Comparison of ENCODE assay signal across 12 cellular contexts in genomic region chr10:101047961-101048892, GRCh38. TPM values are rescaled to one million over a fixed set of nuclear protein-coding genes. Genes with fewer than 3 reads are reported as not detected.
DNase-seq lines count a peak whose midpoint lies in the region; ATAC-seq, FAIRE-seq and TF ChIP-seq lines count a peak whose summit lies in the region.
"Had no signal": no experiment of that assay in that cellular context is flagged by ENCODE, and none has a peak within 500 bp of the region (broad histone marks: within the 10 kb centered on the region; RNA-seq: fewer than 3 reads in every experiment).

No MANE protein-coding gene starts in this region.

- no peaks in the 10 kb centered on the region for H3K79me2 ChIP-seq in HepG2 (ENCODE audit: insufficient read depth, low read length)

- H3K4me1 Mint-ChIP-seq in activated B cell treated with CpG ODN at 0.5 μM for 24 hours = peaks cover 17% of the 10 kb centered on the region
- H3K4me1 Mint-ChIP-seq in stimulated activated memory B cell treated with anti-CD40 and anti-IgM and Interleukin-4, amounts not matched to agents 10 μg/mL and 1 μg/mL and 100 μg/mL, for 72 hours = peaks cover 35% of the 10 kb centered on the region

- intact Hi-C loops in HepG2 (cut with micrococcal nuclease; ENCODE audit: unreplicated experiment) = no loop called here
- intact Hi-C loops in right lobe of liver (cut with DNase I) = no loop called here
- intact Hi-C loops in activated B cell treated with CpG ODN at 0.5 μM for 24 hours (cut with micrococcal nuclease) = no loop called here
- intact Hi-C loops in Right ventricle myocardium superior (cut with DNase I) = no loop called here

- no peak overlapping the region for H3K4me2 ChIP-seq in HepG2 (ENCODE audit: low read depth, low read length)

- H3K27me3 ChIP-seq in HepG2 (ENCODE audit: control insufficient read depth in 1 of 2, insufficient read depth in 2 of 2, low read length in 2 of 2) (no peaks in the 10 kb centered on the region; a peak in 1 of 5 replicates), right lobe of liver (peaks cover 0 to 22% of the 10 kb centered on the region in 2 donors), kidney epithelial cell (ENCODE audit: control insufficient read depth, insufficient read depth, low read length) (peaks cover 42% of the 10 kb centered on the region)

- no peak overlapping the region for H2AFZ ChIP-seq in HepG2 (ENCODE audit: low read length)

- H3K4me1 ChIP-seq in HepG2 (ENCODE audit: insufficient read depth, low read length) = peaks cover 46% of the 10 kb centered on the region
- peaks cover 0 to 9% (median 0%) of the 10 kb centered on the region in 4 donors for H3K4me1 ChIP-seq in right lobe of liver

- no peaks in the 10 kb centered on the region for H3K9me3 Mint-ChIP-seq in activated B cell treated with CpG ODN at 0.5 μM for 24 hours
- H3K9me3 Mint-ChIP-seq in stimulated activated memory B cell treated with anti-CD40 and anti-IgM and Interleukin-4, amounts not matched to agents 10 μg/mL and 1 μg/mL and 100 μg/mL, for 72 hours = no peaks in the 10 kb centered on the region

- no peak for TF ChIP-seq RAD21 in HepG2 (CRISPR knock-in tag; IDR thresholded peaks at IDR 0.05)

- TF ChIP-seq POLR2A in HepG2 (IDR thresholded peaks at IDR 0.05; ENCODE audit: insufficient read depth in 1 of 2, low read depth in 2 of 2, low read length in 2 of 2) (no peak), right lobe of liver (IDR thresholded peaks at IDR 0.05) (no peak)

- no peaks in the 10 kb centered on the region for H4K20me1 ChIP-seq in HepG2 (ENCODE audit: insufficient read depth, low read length)

- TF ChIP-seq EP300 in HepG2 (IDR thresholded peaks at IDR 0.05; ENCODE audit: low read depth in 2 of 2, low read length in 2 of 2) (no peak), HepG2 (CRISPR knock-in tag; IDR thresholded peaks at IDR 0.05; ENCODE audit: borderline replicate concordance) (no peak)

- POLR2A ChIA-PET in HepG2 (lab: Yijun Ruan, JAX) (interaction anchor here (2.8 kb wide), 1 partner anchor 13 kb away, joined by 20 read pairs; the partner anchor contains the start of gene KAZALD1), activated B cell treated with CpG ODN at 0.5 μM for 24 hours (lab: Charles Lee) (no interaction called here)

- H3K27ac ChIP-seq in HepG2 (ENCODE audit: extremely low read length, insufficient read depth, low read length) (no peak overlapping the region), right lobe of liver (no peak overlapping the region)
- H3K27ac ChIP-seq: gastroesophageal sphincter, thyroid gland had no signal

- 88% methylated on average over 62 of the region's 62 CpGs for WGBS in HepG2 (ENCODE audit: low lambda C conversion rate)
- 13% methylated on average over 35 of the region's 62 CpGs for WGBS in right lobe of liver (ENCODE audit: insufficient coverage, low coverage, low lambda C conversion rate, missing lambda C conversion rate)

- peaks cover 40% of the 10 kb centered on the region for H3K27me3 Mint-ChIP-seq in activated B cell treated with CpG ODN at 0.5 μM for 24 hours
- H3K27me3 Mint-ChIP-seq in stimulated activated memory B cell treated with anti-CD40 and anti-IgM and Interleukin-4, amounts not matched to agents 10 μg/mL and 1 μg/mL and 100 μg/mL, for 72 hours = peaks cover 58% of the 10 kb centered on the region

- DNase-seq in HepG2 (ENCODE audit: low spot score) (no peak), right lobe of liver (no peak), activated B cell treated with CpG ODN at 0.5 μM for 24 hours (no peak), kidney epithelial cell (ENCODE audit: low read depth) (no peak), mesenteric fat pad (ENCODE audit: low spot score) (no peak), Right ventricle myocardium superior (no peak)
- no peak for DNase-seq in activated effector memory CD4-positive, alpha-beta T cell treated with anti-CD3 and anti-CD28 coated beads, Interleukin-2, amount 50 U/mL, for 16 hours
- DNase-seq: thyroid gland had no signal

- H3K27ac Mint-ChIP-seq in activated B cell treated with CpG ODN at 0.5 μM for 24 hours = peak overlapping the region; percentile 16
- no peak overlapping the region for H3K27ac Mint-ChIP-seq in stimulated activated memory B cell treated with anti-CD40 and anti-IgM and Interleukin-4, amounts not matched to agents 10 μg/mL and 1 μg/mL and 100 μg/mL, for 72 hours
- H3K27ac Mint-ChIP-seq: activated naive CD8-positive, alpha-beta T cell had no signal

- no peak overlapping the region for H3K9ac ChIP-seq in HepG2 (ENCODE audit: insufficient read depth, low read depth, low read length)

- no peak overlapping the region for H3K4me3 Mint-ChIP-seq in activated B cell treated with CpG ODN at 0.5 μM for 24 hours
- no peak overlapping the region for H3K4me3 Mint-ChIP-seq in stimulated activated memory B cell treated with anti-CD40 and anti-IgM and Interleukin-4, amounts not matched to agents 10 μg/mL and 1 μg/mL and 100 μg/mL, for 72 hours
- H3K4me3 Mint-ChIP-seq: activated naive CD8-positive, alpha-beta T cell had no signal

- no peak for FAIRE-seq in HepG2 (lab: Jason Lieb, UNC)

- H3K36me3 Mint-ChIP-seq in activated B cell treated with CpG ODN at 0.5 μM for 24 hours (ENCODE audit: low read depth) = no peaks in the 10 kb centered on the region
- no peaks in the 10 kb centered on the region for H3K36me3 Mint-ChIP-seq in stimulated activated memory B cell treated with anti-CD40 and anti-IgM and Interleukin-4, amounts not matched to agents 10 μg/mL and 1 μg/mL and 100 μg/mL, for 72 hours
- H3K36me3 Mint-ChIP-seq: activated naive CD8-positive, alpha-beta T cell had no signal

- H3K4me3 ChIP-seq in HepG2 (replicated peaks in 1 of 3; ENCODE audit: insufficient read depth in 1 of 3, low read depth in 2 of 3, low read length in 3 of 3) = no peak overlapping the region
- no peak overlapping the region for H3K4me3 ChIP-seq in right lobe of liver
- no peak overlapping the region for H3K4me3 ChIP-seq in kidney epithelial cell (ENCODE audit: low read depth, low read length)
- H3K4me3 ChIP-seq: gastroesophageal sphincter, thyroid gland had no signal

- in situ Hi-C loops in HepG2 (cut with HindIII; ENCODE audit: extremely low pct_ligation_motif_present, low pct_unique_long_range_greater_than_20kb) = no loop called here

- no TSS peak for BruUV-seq in HepG2 (replicated peaks; lab: Mats Ljungman, UMichigan)

- TF ChIP-seq CTCF in HepG2 (CRISPR knock-in tag; IDR thresholded peaks at IDR 0.05) = no peak
- no peak for TF ChIP-seq CTCF in right lobe of liver (IDR thresholded peaks at IDR 0.05)
- no peak for TF ChIP-seq CTCF in activated B cell treated with CpG ODN at 0.5 μM for 24 hours (IDR thresholded peaks at IDR 0.05)
- TF ChIP-seq CTCF in kidney epithelial cell (IDR thresholded peaks at IDR 0.05; ENCODE audit: insufficient read depth, low read length, poor library complexity, severe bottlenecking) = peak; percentile 23

- H3K36me3 ChIP-seq in HepG2 (replicated peaks in 1 of 2; ENCODE audit: control insufficient read depth in 1 of 2, insufficient read depth in 2 of 2, low read length in 2 of 2) = no peaks in the 10 kb centered on the region
- no peaks in the 10 kb centered on the region for H3K36me3 ChIP-seq in right lobe of liver
- no peaks in the 10 kb centered on the region for H3K36me3 ChIP-seq in kidney epithelial cell (ENCODE audit: control insufficient read depth, insufficient read depth, low read length)
- H3K36me3 ChIP-seq: gastroesophageal sphincter, thyroid gland had no signal

- no peak for ATAC-seq in HepG2
- no peak for ATAC-seq in right lobe of liver
- ATAC-seq in activated B cell treated with CpG ODN at 0.5 μM for 24 hours (ENCODE audit: low read depth) = no peak
- ATAC-seq in stimulated activated memory B cell treated with anti-CD40 and anti-IgM and Interleukin-4, amounts not matched to agents 10 μg/mL and 1 μg/mL and 100 μg/mL, for 72 hours = no peak
- ATAC-seq in Right ventricle myocardium superior (ENCODE audit: poor library complexity) = no peak
- ATAC-seq: gastroesophageal sphincter, sciatic nerve had no signal

- H3K9me3 ChIP-seq in HepG2 (ENCODE audit: low read length) (no peaks in the 10 kb centered on the region), right lobe of liver (no peaks in the 10 kb centered on the region)
- H3K9me3 ChIP-seq: gastroesophageal sphincter, thyroid gland had no signal

- CTCF ChIA-PET in HepG2 (lab: Yijun Ruan, JAX; ENCODE audit: low intra/inter-chr PET ratio, low total read pairs) (no interaction called here), activated B cell treated with CpG ODN at 0.5 μM for 24 hours (lab: Charles Lee) (no interaction called here)

RNA-seq across cellular contexts. Expression of gene KAZALD1, which starts 13.6 kb away (rescaled TPM):
- total RNA-seq in HepG2 (2016; rRNA removed; fragmentation: Illumina TruSeq; extraction: Trizol) (18.0 and 27.7 TPM in 2 replicates), right lobe of liver (1 to 10 TPM in 1 of 6 experiments, under 1 TPM in 5; 0.22 to 1.1 (median 0.57) TPM), activated B cell treated with CpG ODN at 0.5 μM for 24 hours (0.58 TPM in 1 of 2 replicates, not detected in the other), kidney epithelial cell (2.0 and 4.8 TPM in 2 replicates), mesenteric fat pad (1.9 TPM), Right ventricle myocardium superior (5.0 TPM)
- total RNA-seq in HepG2 (2016; cell fraction: cytosol; rRNA removed; fragmentation: Illumina TruSeq; extraction: Trizol; ENCODE audit: low read depth) = 8.5 and 8.9 TPM in 2 replicates
- 14.9 and 26.2 TPM in 2 replicates for total RNA-seq in HepG2 (2016; cell fraction: insoluble cytoplasmic fraction; rRNA removed; fragmentation: Illumina TruSeq; extraction: Trizol)
- total RNA-seq in HepG2 (2016; cell fraction: membrane; rRNA removed; fragmentation: Illumina TruSeq; extraction: Trizol) = 21.1 and 23.2 TPM in 2 replicates
- total RNA-seq in HepG2 (2016; cell fraction: nucleus; rRNA removed; fragmentation: Illumina TruSeq; extraction: Trizol) = 32.0 and 35.5 TPM in 2 replicates
- polyA plus RNA-seq in HepG2 (2011; rRNA removed) = 16.7 and 16.8 TPM in 2 replicates
- polyA plus RNA-seq in HepG2 (2011; cell fraction: cytosol; rRNA removed) = 12.0 and 21.9 TPM in 2 replicates
- 46.9 and 60.7 TPM in 2 replicates for polyA plus RNA-seq in HepG2 (2011; cell fraction: nucleus; rRNA removed)
- polyA plus RNA-seq in HepG2 (2012) = 10.6 and 15.7 TPM in 2 replicates
- polyA plus RNA-seq in HepG2 (2016; cell fraction: cytosol; fragmentation: Illumina TruSeq; extraction: Trizol; ENCODE audit: low read depth) = 6.1 and 8.0 TPM in 2 replicates
- polyA plus RNA-seq in HepG2 (2016; cell fraction: insoluble cytoplasmic fraction; fragmentation: Illumina TruSeq; extraction: Trizol; ENCODE audit: low read depth) = 14.9 and 20.6 TPM in 2 replicates
- 16.2 and 17.5 TPM in 2 replicates for polyA plus RNA-seq in HepG2 (2016; cell fraction: membrane; fragmentation: Illumina TruSeq; extraction: Trizol; ENCODE audit: low read depth)
- 52.2 and 57.1 TPM in 2 replicates for polyA plus RNA-seq in HepG2 (2016; cell fraction: nucleus; fragmentation: Illumina TruSeq; extraction: Trizol; ENCODE audit: insufficient read depth, low read depth)
- 32.5 and 65.2 TPM in 2 replicates for polyA minus RNA-seq in HepG2 (2011; rRNA and poly(A)+ RNA removed; ENCODE audit: low replicate concordance)
- polyA minus RNA-seq in HepG2 (2011; cell fraction: cytosol; rRNA and poly(A)+ RNA removed) = 8.6 and 15.6 TPM in 2 replicates
- 36.6 and 46.4 TPM in 2 replicates for polyA minus RNA-seq in HepG2 (2011; cell fraction: nucleus; rRNA and poly(A)+ RNA removed)

RNA-seq across cellular contexts. Expression of gene SFXN3, which starts 17.2 kb away (rescaled TPM):
- total RNA-seq in HepG2 (2016; rRNA removed; fragmentation: Illumina TruSeq; extraction: Trizol) = 11.9 and 16.8 TPM in 2 replicates
- total RNA-seq in HepG2 (2016; cell fraction: cytosol; rRNA removed; fragmentation: Illumina TruSeq; extraction: Trizol; ENCODE audit: low read depth) = 2.4 and 4.1 TPM in 2 replicates
- total RNA-seq in HepG2 (2016; cell fraction: insoluble cytoplasmic fraction; rRNA removed; fragmentation: Illumina TruSeq; extraction: Trizol) = 10.6 and 15.0 TPM in 2 replicates
- total RNA-seq in HepG2 (2016; cell fraction: membrane; rRNA removed; fragmentation: Illumina TruSeq; extraction: Trizol) = 9.3 and 10.0 TPM in 2 replicates
- 18.9 and 21.6 TPM in 2 replicates for total RNA-seq in HepG2 (2016; cell fraction: nucleus; rRNA removed; fragmentation: Illumina TruSeq; extraction: Trizol)
- 71.5 and 86.1 TPM in 2 replicates for polyA plus RNA-seq in HepG2 (2011; rRNA removed)
- polyA plus RNA-seq in HepG2 (2011; cell fraction: cytosol; rRNA removed) = 38.5 and 39.6 TPM in 2 replicates
- polyA plus RNA-seq in HepG2 (2011; cell fraction: nucleus; rRNA removed) = 337 and 354 TPM in 2 replicates
- 24.0 and 38.4 TPM in 2 replicates for polyA plus RNA-seq in HepG2 (2012)
- 3.0 and 4.5 TPM in 2 replicates for polyA plus RNA-seq in HepG2 (2016; cell fraction: cytosol; fragmentation: Illumina TruSeq; extraction: Trizol; ENCODE audit: low read depth)
- polyA plus RNA-seq in HepG2 (2016; cell fraction: insoluble cytoplasmic fraction; fragmentation: Illumina TruSeq; extraction: Trizol; ENCODE audit: low read depth) = 14.7 and 15.8 TPM in 2 replicates
- polyA plus RNA-seq in HepG2 (2016; cell fraction: membrane; fragmentation: Illumina TruSeq; extraction: Trizol; ENCODE audit: low read depth) = 9.2 and 10.1 TPM in 2 replicates
- polyA plus RNA-seq in HepG2 (2016; cell fraction: nucleus; fragmentation: Illumina TruSeq; extraction: Trizol; ENCODE audit: insufficient read depth, low read depth) = 49.5 and 57.7 TPM in 2 replicates
- 78.6 and 219 TPM in 2 replicates for polyA minus RNA-seq in HepG2 (2011; rRNA and poly(A)+ RNA removed; ENCODE audit: low replicate concordance)
- polyA minus RNA-seq in HepG2 (2011; cell fraction: cytosol; rRNA and poly(A)+ RNA removed) = 20.9 and 30.7 TPM in 2 replicates
- 46.2 and 58.2 TPM in 2 replicates for polyA minus RNA-seq in HepG2 (2011; cell fraction: nucleus; rRNA and poly(A)+ RNA removed)
- total RNA-seq in right lobe of liver = 10 to 100 TPM in 2 of 6 experiments, 1 to 10 TPM in 4; 4.0 to 17.0 (median 7.6) TPM
- total RNA-seq in activated B cell treated with CpG ODN at 0.5 μM for 24 hours = 9.5 and 9.8 TPM in 2 replicates
- total RNA-seq in kidney epithelial cell = 59.4 and 77.4 TPM in 2 replicates
- 46.5 TPM for total RNA-seq in mesenteric fat pad
- 11.4 TPM for total RNA-seq in Right ventricle myocardium superior

RNA-seq across cellular contexts. Expression of gene PDZD7, which starts 17.3 kb away (rescaled TPM):
- total RNA-seq in HepG2 (2016; rRNA removed; fragmentation: Illumina TruSeq; extraction: Trizol) = 0.60 and 0.73 TPM in 2 replicates
- total RNA-seq in HepG2 (2016; cell fraction: cytosol; rRNA removed; fragmentation: Illumina TruSeq; extraction: Trizol; ENCODE audit: low read depth) = 0.51 and 0.62 TPM in 2 replicates
- 0.42 and 1.1 TPM in 2 replicates for total RNA-seq in HepG2 (2016; cell fraction: insoluble cytoplasmic fraction; rRNA removed; fragmentation: Illumina TruSeq; extraction: Trizol)
- total RNA-seq in HepG2 (2016; cell fraction: membrane; rRNA removed; fragmentation: Illumina TruSeq; extraction: Trizol) = 0.40 and 0.65 TPM in 2 replicates
- 1.1 and 1.3 TPM in 2 replicates for total RNA-seq in HepG2 (2016; cell fraction: nucleus; rRNA removed; fragmentation: Illumina TruSeq; extraction: Trizol)
- polyA plus RNA-seq in HepG2 (2011; rRNA removed) = 0.58 and 0.78 TPM in 2 replicates
- polyA plus RNA-seq in HepG2 (2011; cell fraction: cytosol; rRNA removed) = 0.42 TPM in 2 replicates
- 3.9 and 4.2 TPM in 2 replicates for polyA plus RNA-seq in HepG2 (2011; cell fraction: nucleus; rRNA removed)
- polyA plus RNA-seq in HepG2 (2012) = 1.4 and 1.9 TPM in 2 replicates
- 0.14 and 0.16 TPM in 2 replicates for polyA plus RNA-seq in HepG2 (2016; cell fraction: cytosol; fragmentation: Illumina TruSeq; extraction: Trizol; ENCODE audit: low read depth)
- polyA plus RNA-seq in HepG2 (2016; cell fraction: insoluble cytoplasmic fraction; fragmentation: Illumina TruSeq; extraction: Trizol; ENCODE audit: low read depth) = 0.49 and 0.68 TPM in 2 replicates
- polyA plus RNA-seq in HepG2 (2016; cell fraction: membrane; fragmentation: Illumina TruSeq; extraction: Trizol; ENCODE audit: low read depth) = 0.29 and 0.30 TPM in 2 replicates
- polyA plus RNA-seq in HepG2 (2016; cell fraction: nucleus; fragmentation: Illumina TruSeq; extraction: Trizol; ENCODE audit: insufficient read depth, low read depth) = 1.2 and 1.4 TPM in 2 replicates
- 1.4 and 3.3 TPM in 2 replicates for polyA minus RNA-seq in HepG2 (2011; rRNA and poly(A)+ RNA removed; ENCODE audit: low replicate concordance)
- polyA minus RNA-seq in HepG2 (2011; cell fraction: cytosol; rRNA and poly(A)+ RNA removed) = 0.49 TPM in 1 of 2 replicates, not detected in the other
- polyA minus RNA-seq in HepG2 (2011; cell fraction: nucleus; rRNA and poly(A)+ RNA removed) = 1.2 and 1.3 TPM in 2 replicates
- total RNA-seq in right lobe of liver = under 1 TPM in 5 of 6 experiments, not detected in 1; 0.15 to 0.50 (median 0.20) TPM
- 0.11 TPM in 1 of 2 replicates, not detected in the other for total RNA-seq in activated B cell treated with CpG ODN at 0.5 μM for 24 hours
- total RNA-seq in kidney epithelial cell = 1.2 and 3.5 TPM in 2 replicates
- 0.55 TPM for total RNA-seq in mesenteric fat pad
- 0.38 TPM for total RNA-seq in Right ventricle myocardium superior

RNA-seq across cellular contexts. Expression of gene LZTS2, which starts 48.6 kb away (rescaled TPM):
- 60.7 and 65.6 TPM in 2 replicates for total RNA-seq in HepG2 (2016; rRNA removed; fragmentation: Illumina TruSeq; extraction: Trizol)
- total RNA-seq in HepG2 (2016; cell fraction: cytosol; rRNA removed; fragmentation: Illumina TruSeq; extraction: Trizol; ENCODE audit: low read depth) = 18.8 and 19.1 TPM in 2 replicates
- total RNA-seq in HepG2 (2016; cell fraction: insoluble cytoplasmic fraction; rRNA removed; fragmentation: Illumina TruSeq; extraction: Trizol) = 46.9 and 70.8 TPM in 2 replicates
- 50.4 and 56.7 TPM in 2 replicates for total RNA-seq in HepG2 (2016; cell fraction: membrane; rRNA removed; fragmentation: Illumina TruSeq; extraction: Trizol)
- total RNA-seq in HepG2 (2016; cell fraction: nucleus; rRNA removed; fragmentation: Illumina TruSeq; extraction: Trizol) = 40.4 and 47.3 TPM in 2 replicates
- 43.6 and 59.7 TPM in 2 replicates for polyA plus RNA-seq in HepG2 (2011; rRNA removed)
- 25.3 and 50.1 TPM in 2 replicates for polyA plus RNA-seq in HepG2 (2011; cell fraction: cytosol; rRNA removed)
- 161 and 196 TPM in 2 replicates for polyA plus RNA-seq in HepG2 (2011; cell fraction: nucleus; rRNA removed)
- 24.4 and 29.3 TPM in 2 replicates for polyA plus RNA-seq in HepG2 (2012)
- polyA plus RNA-seq in HepG2 (2016; cell fraction: cytosol; fragmentation: Illumina TruSeq; extraction: Trizol; ENCODE audit: low read depth) = 14.3 and 15.4 TPM in 2 replicates
- 44.9 and 56.6 TPM in 2 replicates for polyA plus RNA-seq in HepG2 (2016; cell fraction: insoluble cytoplasmic fraction; fragmentation: Illumina TruSeq; extraction: Trizol; ENCODE audit: low read depth)
- polyA plus RNA-seq in HepG2 (2016; cell fraction: membrane; fragmentation: Illumina TruSeq; extraction: Trizol; ENCODE audit: low read depth) = 34.1 and 38.8 TPM in 2 replicates
- polyA plus RNA-seq in HepG2 (2016; cell fraction: nucleus; fragmentation: Illumina TruSeq; extraction: Trizol; ENCODE audit: insufficient read depth, low read depth) = 112 and 124 TPM in 2 replicates
- 19.0 and 76.7 TPM in 2 replicates for polyA minus RNA-seq in HepG2 (2011; rRNA and poly(A)+ RNA removed; ENCODE audit: low replicate concordance)
- polyA minus RNA-seq in HepG2 (2011; cell fraction: cytosol; rRNA and poly(A)+ RNA removed) = 27.9 and 32.8 TPM in 2 replicates
- polyA minus RNA-seq in HepG2 (2011; cell fraction: nucleus; rRNA and poly(A)+ RNA removed) = 19.3 and 19.8 TPM in 2 replicates
- total RNA-seq in right lobe of liver = 10 to 100 TPM in 3 of 6 experiments, 1 to 10 TPM in 3; 5.6 to 17.5 (median 11.0) TPM
- 12.6 and 14.9 TPM in 2 replicates for total RNA-seq in activated B cell treated with CpG ODN at 0.5 μM for 24 hours
- 118 and 125 TPM in 2 replicates for total RNA-seq in kidney epithelial cell
- 102 TPM for total RNA-seq in mesenteric fat pad
- total RNA-seq in Right ventricle myocardium superior = 39.1 TPM
